Comparison of ENCODE assay signal across 14 cellular contexts in genomic region chr19:58547323-58548312, GRCh38. TPM values are rescaled to one million over a fixed set of nuclear protein-coding genes. Genes with fewer than 3 reads are reported as not detected.
DNase-seq lines count a peak whose midpoint lies in the region; ATAC-seq and TF ChIP-seq lines count a peak whose summit lies in the region.
"Had no signal": no experiment of that assay in that cellular context is flagged by ENCODE, and none has a peak within 500 bp of the region (broad histone marks: within the 10 kb centered on the region; RNA-seq: fewer than 3 reads in every experiment).

No MANE protein-coding gene starts in this region.

- intact Hi-C loops in activated naive CD4-positive, alpha-beta T cell treated with anti-CD3 and anti-CD28 coated beads for 36 hours (cut with micrococcal nuclease): no loop called here
- intact Hi-C loops in PC-3 (cut with micrococcal nuclease): no loop called here
- intact Hi-C loops in vagina (cut with DNase I): no loop called here

- no peak for TF ChIP-seq POLR2A in vagina (IDR thresholded peaks at IDR 0.05)

- no peak for DNase-seq in activated naive CD4-positive, alpha-beta T cell treated with anti-CD3 and anti-CD28 coated beads for 36 hours
- DNase-seq in activated naive CD4-positive, alpha-beta T cell treated with anti-CD3 and anti-CD28 coated beads, Interleukin-2, amount 50 U/mL, for 16 hours: no peak
- DNase-seq in PC-3 (no peak), endodermal cell (no peak), NAMALWA (ENCODE audit: low spot score) (no peak), vagina (ENCODE audit: extremely low spot score in 2 of 2) (no peak)
- DNase-seq: activated CD4-positive, alpha-beta T cell treated with anti-CD3 and anti-CD28 coated beads, Interleukin-2, amount 10 ng/mL, durations not matched to agents 7 days and 5 days; AML-193; NCI-H1092 treated with DMSO at 0.1 percent for 48 hours; Peyer's patch; T-helper 1 cell had no signal

- H3K27me3 Mint-ChIP-seq in activated naive CD4-positive, alpha-beta T cell treated with anti-CD3 and anti-CD28 coated beads for 36 hours (ENCODE audit: low read depth): peaks cover 6% of the 10 kb centered on the region
- H3K27me3 Mint-ChIP-seq in endodermal cell (ENCODE audit: insufficient read depth): peaks cover 12% of the 10 kb centered on the region
- H3K27me3 Mint-ChIP-seq: activated CD4-positive, alpha-beta T cell treated with anti-CD3 and anti-CD28 coated beads, Interleukin-2, amount 10 ng/mL, durations not matched to agents 7 days and 5 days had no signal

- H3K4me3 Mint-ChIP-seq in activated naive CD4-positive, alpha-beta T cell treated with anti-CD3 and anti-CD28 coated beads for 36 hours: no peak overlapping the region
- H3K4me3 Mint-ChIP-seq in endodermal cell: peak overlapping the region; percentile 98

- H3K79me2 ChIP-seq in PC-3 (ENCODE audit: low read length): peaks cover 55% of the 10 kb centered on the region

- peaks cover 63% of the 10 kb centered on the region for H3K36me3 Mint-ChIP-seq in activated naive CD4-positive, alpha-beta T cell treated with anti-CD3 and anti-CD28 coated beads for 36 hours (ENCODE audit: low read depth)
- peaks cover 60% of the 10 kb centered on the region for H3K36me3 Mint-ChIP-seq in endodermal cell (ENCODE audit: low read depth)

- CTCF ChIA-PET in activated naive CD4-positive, alpha-beta T cell treated with anti-CD3 and anti-CD28 coated beads for 36 hours (lab: Charles Lee): interaction anchor here (0.6 to 6.8 kb wide), 2 partner anchors 19 to 28 kb away, joined by 3 to 34 read pairs; partner anchors contain the start of gene ZBTB45
- CTCF ChIA-PET in PC-3 (lab: Charles Lee): no interaction called here

- POLR2A ChIA-PET in PC-3 (lab: Charles Lee; ENCODE audit: unreplicated experiment): no interaction called here

- no peaks in the 10 kb centered on the region for H3K9me2 ChIP-seq in PC-3 (replicated peaks; ENCODE audit: low read length)

- H3K4me2 ChIP-seq in PC-3 (ENCODE audit: low read length) (peak overlapping the region; percentile 95; the same call in 1 of the 2 replicates), skeletal muscle satellite cell (ENCODE audit: low read length) (peak overlapping the region; percentile 63)

- H3K9me3 Mint-ChIP-seq in activated naive CD4-positive, alpha-beta T cell treated with anti-CD3 and anti-CD28 coated beads for 36 hours: no peaks in the 10 kb centered on the region
- H3K9me3 Mint-ChIP-seq in endodermal cell: no peaks in the 10 kb centered on the region
- H3K9me3 Mint-ChIP-seq: activated CD4-positive, alpha-beta T cell treated with anti-CD3 and anti-CD28 coated beads, Interleukin-2, amount 10 ng/mL, durations not matched to agents 7 days and 5 days; stimulated activated memory B cell treated with anti-CD40 and anti-IgM and Interleukin-4, amounts not matched to agents 10 μg/mL and 1 μg/mL and 100 μg/mL, for 72 hours had no signal

- H3F3A ChIP-seq in PC-3 (ENCODE audit: low read length, unreplicated experiment): peaks cover 6% of the 10 kb centered on the region

- H3K4me1 ChIP-seq in PC-3 (ENCODE audit: insufficient read depth, low read length) (peaks cover 13% of the 10 kb centered on the region), endodermal cell (ENCODE audit: control insufficient read depth, insufficient read depth, low read length) (peaks cover 4% of the 10 kb centered on the region), skeletal muscle satellite cell (ENCODE audit: control insufficient read depth, insufficient read depth, low read length) (peaks cover 20% of the 10 kb centered on the region), vagina (peaks cover 34% of the 10 kb centered on the region)

- BruUV-seq in PC-3 (replicated peaks; lab: Mats Ljungman, UMichigan): TSS peak; percentile 3

- H3K9ac ChIP-seq in PC-3 (ENCODE audit: low read length): no peak overlapping the region
- H3K9ac ChIP-seq in endodermal cell (ENCODE audit: extremely low read depth, low read length, poor library complexity, severe bottlenecking): no peak overlapping the region
- no peak overlapping the region for H3K9ac ChIP-seq in skeletal muscle satellite cell (ENCODE audit: low read depth, low read length)

- WGBS in endodermal cell (ENCODE audit: insufficient coverage in 1 of 2, insufficient read length in 1 of 2), 2 experiments: 94 to 96% methylated on average over 18 of the region's 18 CpGs

- H3K9me3 ChIP-seq in PC-3 (ENCODE audit: low read length) (no peaks in the 10 kb centered on the region), endodermal cell (ENCODE audit: control insufficient read depth, low read length) (no peaks in the 10 kb centered on the region), skeletal muscle satellite cell (replicated peaks; ENCODE audit: low read length) (no peaks in the 10 kb centered on the region), vagina (no peaks in the 10 kb centered on the region)
- H3K9me3 ChIP-seq: Peyer's patch had no signal

- peaks cover 39% of the 10 kb centered on the region for H3K4me1 Mint-ChIP-seq in activated naive CD4-positive, alpha-beta T cell treated with anti-CD3 and anti-CD28 coated beads for 36 hours (ENCODE audit: low read depth)
- peaks cover 13% of the 10 kb centered on the region for H3K4me1 Mint-ChIP-seq in endodermal cell

- no peak overlapping the region for H2AFZ ChIP-seq in PC-3 (ENCODE audit: low read length)

- H3K36me3 ChIP-seq in PC-3 (ENCODE audit: low read depth, low read length) (peaks cover 72% of the 10 kb centered on the region), endodermal cell (ENCODE audit: control insufficient read depth, insufficient read depth, low read length) (peaks cover 74% of the 10 kb centered on the region), skeletal muscle satellite cell (ENCODE audit: insufficient read depth, low read length) (peaks cover 70% of the 10 kb centered on the region), vagina (peaks cover 0 to 60% of the 10 kb centered on the region in 2 donors)

- H3K4me3 ChIP-seq in PC-3 (ENCODE audit: low read length) (peak overlapping the region; percentile 92; the same call in 1 of the 2 replicates), endodermal cell (ENCODE audit: low read length) (peak overlapping the region; percentile 100), skeletal muscle satellite cell (ENCODE audit: low read length) (peak overlapping the region; percentile 43), vagina (no peak overlapping the region)
- H3K4me3 ChIP-seq: Peyer's patch had no signal

- ATAC-seq in PC-3 (no peak), GM19452 (IDR thresholded peaks at IDR 0.05; ENCODE audit: unreplicated experiment) (no peak)
- ATAC-seq: stimulated activated memory B cell treated with anti-CD40 and anti-IgM and Interleukin-4, amounts not matched to agents 10 μg/mL and 1 μg/mL and 100 μg/mL, for 72 hours had no signal

- H3K27ac ChIP-seq in PC-3 (ENCODE audit: low read length) (no peak overlapping the region), endodermal cell (ENCODE audit: low read depth, low read length) (no peak overlapping the region), vagina (no peak overlapping the region)
- H3K27ac ChIP-seq: Peyer's patch had no signal

- H3K27me3 ChIP-seq in PC-3 (ENCODE audit: low read length) (no peaks in the 10 kb centered on the region), endodermal cell (ENCODE audit: control insufficient read depth, insufficient read depth, low read length, poor library complexity, severe bottlenecking) (peaks cover 2% of the 10 kb centered on the region), skeletal muscle satellite cell (ENCODE audit: control insufficient read depth, insufficient read depth, low read length) (no peaks in the 10 kb centered on the region), vagina (no peaks in the 10 kb centered on the region)
- H3K27me3 ChIP-seq: Peyer's patch had no signal

- peak overlapping the region; percentile 30 for H3K27ac Mint-ChIP-seq in activated naive CD4-positive, alpha-beta T cell treated with anti-CD3 and anti-CD28 coated beads for 36 hours
- peak overlapping the region; percentile 48 for H3K27ac Mint-ChIP-seq in endodermal cell

- H4K20me1 ChIP-seq in PC-3 (ENCODE audit: low read length): peaks cover 63% of the 10 kb centered on the region

- TF ChIP-seq CTCF in PC-3 (conservative IDR thresholded peaks at IDR 0.05; ENCODE audit: low read depth, low read length): no peak
- TF ChIP-seq CTCF in endodermal cell (conservative IDR thresholded peaks at IDR 0.05): no peak
- no peak for TF ChIP-seq CTCF in vagina (IDR thresholded peaks at IDR 0.05)

RNA-seq across cellular contexts. Expression of gene TRIM28, which starts 3.8 kb away (rescaled TPM):
- total RNA-seq in activated naive CD4-positive, alpha-beta T cell treated with anti-CD3 and anti-CD28 coated beads for 36 hours: 100 to 1,000 TPM; 475 to 483 TPM
- total RNA-seq in PC-3 (2014; rRNA removed): 1,169 and 1,653 TPM in 2 replicates
- 100 to 1,000 TPM; 809 to 859 TPM for total RNA-seq in endodermal cell
- 758 TPM for polyA plus RNA-seq in endodermal cell (2013, experiment 1 of 2)
- polyA plus RNA-seq in endodermal cell (2013, experiment 2 of 2): 628 TPM
- total RNA-seq in skeletal muscle satellite cell (2012; rRNA removed): 252 and 323 TPM in 2 replicates
- total RNA-seq in vagina: 274 TPM

RNA-seq across cellular contexts. Expression of gene CHMP2A, which starts 7.3 kb away (rescaled TPM):
- 100 to 1,000 TPM; 109 to 111 TPM for total RNA-seq in activated naive CD4-positive, alpha-beta T cell treated with anti-CD3 and anti-CD28 coated beads for 36 hours
- total RNA-seq in PC-3 (2014; rRNA removed) (220 and 264 TPM in 2 replicates), endodermal cell (100 to 1,000 TPM in 1 of 2 donors, 10 to 100 TPM in 1; 97.7 to 147 TPM), vagina (76.4 TPM)
- polyA plus RNA-seq in endodermal cell (2013, experiment 1 of 2): 99.3 TPM
- 93.6 TPM for polyA plus RNA-seq in endodermal cell (2013, experiment 2 of 2)
- total RNA-seq in skeletal muscle satellite cell (2012; rRNA removed): 86.4 and 113 TPM in 2 replicates

RNA-seq across cellular contexts. Expression of gene UBE2M, which starts 10.8 kb away (rescaled TPM):
- total RNA-seq in activated naive CD4-positive, alpha-beta T cell treated with anti-CD3 and anti-CD28 coated beads for 36 hours: 10 to 100 TPM; 91.4 to 93.6 TPM
- total RNA-seq in PC-3 (2014; rRNA removed) (243 and 268 TPM in 2 replicates), endodermal cell (100 to 1,000 TPM in 1 of 2 donors, 10 to 100 TPM in 1; 90.8 to 116 TPM), vagina (33.6 TPM)
- 92.6 TPM for polyA plus RNA-seq in endodermal cell (2013, experiment 1 of 2)
- 101 TPM for polyA plus RNA-seq in endodermal cell (2013, experiment 2 of 2)
- 64.6 and 93.0 TPM in 2 replicates for total RNA-seq in skeletal muscle satellite cell (2012; rRNA removed)

RNA-seq across cellular contexts. Expression of gene MZF1, which starts 25.5 kb away (rescaled TPM):
- total RNA-seq in activated naive CD4-positive, alpha-beta T cell treated with anti-CD3 and anti-CD28 coated beads for 36 hours: 10 to 100 TPM; 13.3 to 13.4 TPM
- total RNA-seq in PC-3 (2014; rRNA removed) (18.0 and 29.3 TPM in 2 replicates), endodermal cell (10 to 100 TPM; 24.3 to 33.1 TPM), vagina (32.2 TPM)
- polyA plus RNA-seq in endodermal cell (2013, experiment 1 of 2): 26.1 TPM
- polyA plus RNA-seq in endodermal cell (2013, experiment 2 of 2): 22.6 TPM
- 13.7 and 16.4 TPM in 2 replicates for total RNA-seq in skeletal muscle satellite cell (2012; rRNA removed)

RNA-seq across cellular contexts. Expression of gene ZBTB45, which starts 28.0 kb away (rescaled TPM):
- total RNA-seq in activated naive CD4-positive, alpha-beta T cell treated with anti-CD3 and anti-CD28 coated beads for 36 hours: 1 to 10 TPM; 5.5 to 6.0 TPM
- total RNA-seq in PC-3 (2014; rRNA removed) (14.0 and 19.1 TPM in 2 replicates), endodermal cell (10 to 100 TPM; 19.0 to 19.4 TPM), vagina (14.0 TPM)
- 19.3 TPM for polyA plus RNA-seq in endodermal cell (2013, experiment 1 of 2)
- 18.3 TPM for polyA plus RNA-seq in endodermal cell (2013, experiment 2 of 2)
- 7.1 and 9.0 TPM in 2 replicates for total RNA-seq in skeletal muscle satellite cell (2012; rRNA removed)

Comparison
In these comparisons a context has a peak if more than half of its experiments do, and no peak if none do; other contexts are left out.
1. H3K4me3 ChIP-seq: peak in PC-3 (single experiment), endodermal cell (single experiment) and skeletal muscle satellite cell (single experiment); none in vagina (0 of 2).